Comparison of ENCODE assay signal across 8 cellular contexts in genomic region chr6:129708496-129709216, GRCh38. TPM values are rescaled to one million over a fixed set of nuclear protein-coding genes. Genes with fewer than 3 reads are reported as not detected.
DNase-seq lines count a peak whose midpoint lies in the region; ATAC-seq and TF ChIP-seq lines count a peak whose summit lies in the region.

No MANE protein-coding gene starts in this region.

- H3K27ac ChIP-seq in SJSA1 (peak overlapping the region; percentile 17; the same call in 1 of the 2 replicates), SJCRH30 (no peak overlapping the region)

- H3K27me3 ChIP-seq in SJSA1 (replicated peaks): no peaks in the 10 kb centered on the region
- no peaks in the 10 kb centered on the region for H3K27me3 ChIP-seq in SJCRH30

- ATAC-seq in GM19455 (IDR thresholded peaks at IDR 0.05; ENCODE audit: unreplicated experiment): no peak

- DNase-seq in EH (ENCODE audit: low read depth): peak; percentile 11
- DNase-seq in SJSA1 (ENCODE audit: low read depth in 1 of 2, low spot score in 2 of 2): no peak
- no peak for DNase-seq in epithelial cell of proximal tubule (ENCODE audit: low read depth)
- no peak for DNase-seq in retinal pigment epithelial cell (ENCODE audit: low read depth)
- no peak for DNase-seq in islet precursor cell
- DNase-seq in SHP77 (lab: John Stamatoyannopoulos, UW): no peak
- DNase-seq in SJCRH30: no peak

- H3K9me3 ChIP-seq in SJSA1 (replicated peaks): no peaks in the 10 kb centered on the region; the same call in 1 of the 2 replicates
- H3K9me3 ChIP-seq in SJCRH30 (replicated peaks): no peaks in the 10 kb centered on the region

- H3K36me3 ChIP-seq in SJSA1 (peaks cover 11% of the 10 kb centered on the region; the same call in 1 of the 2 replicates), SJCRH30 (no peaks in the 10 kb centered on the region)

- H3K4me3 ChIP-seq in SJSA1: peak overlapping the region; percentile 46
- peak overlapping the region; percentile 77 for H3K4me3 ChIP-seq in epithelial cell of proximal tubule (ENCODE audit: low read depth, low read length)
- H3K4me3 ChIP-seq in retinal pigment epithelial cell (ENCODE audit: low read length): peak overlapping the region; percentile 70
- H3K4me3 ChIP-seq in SJCRH30: no peak overlapping the region

- no peak for TF ChIP-seq CTCF in epithelial cell of proximal tubule (conservative IDR thresholded peaks at IDR 0.05; ENCODE audit: low read depth, low read length)
- no peak for TF ChIP-seq CTCF in retinal pigment epithelial cell (conservative IDR thresholded peaks at IDR 0.05; ENCODE audit: low read depth, low read length)

- peaks cover 20% of the 10 kb centered on the region for H3K4me1 ChIP-seq in SJSA1 (replicated peaks)
- peaks cover 2% of the 10 kb centered on the region; the same call in 1 of the 2 replicates for H3K4me1 ChIP-seq in SJCRH30

RNA-seq across cellular contexts. Expression of gene ARHGAP18, which starts 1.3 kb away (rescaled TPM):
- total RNA-seq in SJSA1 (2014; rRNA removed; shearing (Covaris generic)): 32.0 and 34.5 TPM in 2 replicates
- total RNA-seq in epithelial cell of proximal tubule: 24.5 and 26.9 TPM in 2 replicates
- total RNA-seq in SJCRH30 (2014; rRNA removed; shearing (Covaris generic)): 14.1 and 14.6 TPM in 2 replicates
